11 cellular contexts compared by ENCODE assay signal in genomic region chr17:78235022-78235421, GRCh38. TPM values are rescaled to one million over a fixed set of nuclear protein-coding genes. Genes with fewer than 3 reads are reported as not detected.
DNase-seq lines count a peak whose midpoint lies in the region; ATAC-seq and TF ChIP-seq lines count a peak whose summit lies in the region.
"Not testable (repeated sequence)": the region's sequence is repeated elsewhere in the genome, so short reads cannot be mapped to it uniquely, and the experiment has no call there.
"Had no signal": no experiment of that assay in that cellular context is flagged by ENCODE, and none has a peak within 500 bp of the region (broad histone marks: within the 10 kb centered on the region; RNA-seq: fewer than 3 reads in every experiment).

No MANE protein-coding gene starts in this region.

- peaks cover 0 to 20% (median 11%) of the 10 kb centered on the region in 11 experiments; a peak in 9 of 22 replicates for H4K20me1 ChIP-seq in BLaER1 treated with 17β-estradiol and CSF1 and Interleukin-3, amounts not matched to agents 10 nM and 100 nM

- intact Hi-C loops in left ventricle myocardium superior (cut with micrococcal nuclease); right lobe of liver (cut with DNase I): not testable (repeated sequence)

- ATAC-seq in left ventricle myocardium superior, result peak; percentile 49
- ATAC-seq in right lobe of liver, result peak in 3 of 4 donors; percentile 46 to 71 (median 63)

- H3K27me3 ChIP-seq in BLaER1 treated with 17β-estradiol and CSF1 and Interleukin-3, amounts not matched to agents 10 nM and 100 nM, result peaks cover 22 to 34% (median 31%) of the 10 kb centered on the region in 11 experiments
- peaks cover 0 to 11% of the 10 kb centered on the region in 2 donors for H3K27me3 ChIP-seq in right lobe of liver

- 72% methylated on average over 6 of the region's 6 CpGs for WGBS in right lobe of liver (ENCODE audit: insufficient coverage, low coverage, low lambda C conversion rate, missing lambda C conversion rate)

- DNase-seq in dermis blood vessel endothelial cell (peak; percentile 76), globus pallidus (ENCODE audit: low spot score) (peak; percentile 91), left ventricle myocardium superior (peak; percentile 70), right lobe of liver (peak in 1 of 3 donors; percentile 66), occipital lobe (lab: John Stamatoyannopoulos, UW) (peak; percentile 27)

- not testable (repeated sequence) for H3K9me3 ChIP-seq in BLaER1 treated with 17β-estradiol and CSF1 and Interleukin-3, amounts not matched to agents 10 nM and 100 nM (replicated peaks in 1 of 11); right lobe of liver

- peak overlapping the region in 1 of 11 experiments; percentile 44; a peak in 1 of 22 replicates for H3K9ac ChIP-seq in BLaER1 treated with 17β-estradiol and CSF1 and Interleukin-3, amounts not matched to agents 10 nM and 100 nM

- TF ChIP-seq CTCF in right lobe of liver (IDR thresholded peaks at IDR 0.05), result not testable (repeated sequence)

- not testable (repeated sequence) for H3K36me3 ChIP-seq in BLaER1 treated with 17β-estradiol and CSF1 and Interleukin-3, amounts not matched to agents 10 nM and 100 nM; right lobe of liver

- not testable (repeated sequence) for TF ChIP-seq POLR2A in right lobe of liver (IDR thresholded peaks at IDR 0.05)

- not testable (repeated sequence) for H3K27ac ChIP-seq in BLaER1 treated with 17β-estradiol and CSF1 and Interleukin-3, amounts not matched to agents 10 nM and 100 nM; right lobe of liver
- peak overlapping the region; percentile 94 for H3K27ac ChIP-seq in angular gyrus (ENCODE audit: low read depth, low read length)

- peaks cover 15 to 93% (median 75%) of the 10 kb centered on the region in 10 experiments for H3K4me1 ChIP-seq in BLaER1 treated with 17β-estradiol and CSF1 and Interleukin-3, amounts not matched to agents 10 nM and 100 nM
- not testable (repeated sequence) for H3K4me1 ChIP-seq in right lobe of liver

- H3K4me2 ChIP-seq in BLaER1 treated with 17β-estradiol and CSF1 and Interleukin-3, amounts not matched to agents 10 nM and 100 nM, result peak overlapping the region in 7 of 11 experiments; percentile 45 to 96 (median 63); a peak in 12 of 22 replicates

- H3K4me3 ChIP-seq in BLaER1 treated with 17β-estradiol and CSF1 and Interleukin-3, amounts not matched to agents 10 nM and 100 nM; right lobe of liver: not testable (repeated sequence)

RNA-seq across cellular contexts. Expression of gene TMEM235, which starts 3.6 kb away (rescaled TPM):
- 0.51 and 0.84 TPM in 2 replicates for total RNA-seq in dermis blood vessel endothelial cell
- not detected for total RNA-seq in left ventricle myocardium superior
- not detected for total RNA-seq in right lobe of liver
- total RNA-seq in occipital lobe, result not detected
- total RNA-seq: A172; CD4-positive, CD25-positive, alpha-beta regulatory T cell; GM23338; M059J had no signal

RNA-seq across cellular contexts. Expression of gene BIRC5, which starts 21.0 kb away (rescaled TPM):
- 23.5 and 91.0 TPM in 2 replicates for total RNA-seq in dermis blood vessel endothelial cell
- total RNA-seq in left ventricle myocardium superior, result 0.69 TPM
- 1 to 10 TPM in 4 of 6 experiments, under 1 TPM in 2; 0.57 to 2.0 (median 1.4) TPM for total RNA-seq in right lobe of liver
- 7.3 TPM for total RNA-seq in occipital lobe

RNA-seq across cellular contexts. Expression of gene AFMID, which starts 47.9 kb away (rescaled TPM):
- total RNA-seq in dermis blood vessel endothelial cell, result 54.9 and 95.6 TPM in 2 replicates
- 45.0 TPM for total RNA-seq in left ventricle myocardium superior
- total RNA-seq in right lobe of liver, result 100 to 1,000 TPM in 5 of 6 experiments, 10 to 100 TPM in 1; 96.6 to 156 (median 142) TPM
- total RNA-seq in occipital lobe, result 35.4 TPM

RNA-seq across cellular contexts. Expression of gene TK1, which starts 48.2 kb away (rescaled TPM):
- total RNA-seq in dermis blood vessel endothelial cell (98.7 and 170 TPM in 2 replicates), left ventricle myocardium superior (2.1 TPM), right lobe of liver (1 to 10 TPM; 2.1 to 8.3 (median 4.7) TPM), occipital lobe (1.6 TPM)
